Comparison of ENCODE assay signal across 10 cellular contexts in genomic region chr1:197910120-197911110, GRCh38. TPM values are rescaled to one million over a fixed set of nuclear protein-coding genes. Genes with fewer than 3 reads are reported as not detected.
DNase-seq lines count a peak whose midpoint lies in the region; ATAC-seq and TF ChIP-seq lines count a peak whose summit lies in the region.
"Had no signal": no experiment of that assay in that cellular context is flagged by ENCODE, and none has a peak within 500 bp of the region (broad histone marks: within the 10 kb centered on the region; RNA-seq: fewer than 3 reads in every experiment).

No MANE protein-coding gene starts in this region.

- H3K27ac Mint-ChIP-seq in activated CD8-positive, alpha-beta memory T cell treated with anti-CD3 and anti-CD28 coated beads, Interleukin-2, amount 10 ng/mL, durations not matched to agents 7 days and 5 days, result no peak overlapping the region
- H3K27ac Mint-ChIP-seq in WTC11 (no peak overlapping the region), chondrocyte (ENCODE audit: unreplicated experiment) (no peak overlapping the region)

- H3K27me3 ChIP-seq in spleen (replicated peaks in 1 of 7), result peaks cover 20 to 100% (median 96%) of the 10 kb centered on the region in 7 donors

- H3K27ac ChIP-seq in spleen, result no peak overlapping the region

- peaks cover 94% of the 10 kb centered on the region for H3K27me3 Mint-ChIP-seq in activated CD8-positive, alpha-beta memory T cell treated with anti-CD3 and anti-CD28 coated beads, Interleukin-2, amount 10 ng/mL, durations not matched to agents 7 days and 5 days
- H3K27me3 Mint-ChIP-seq in WTC11 (ENCODE audit: low read depth) (peaks cover 100% of the 10 kb centered on the region), chondrocyte (ENCODE audit: low read depth) (peaks cover 89% of the 10 kb centered on the region)

- intact Hi-C loops in spleen (cut with DNase I; ENCODE audit: low total_unique reads), result no loop called here

- peaks cover 50% of the 10 kb centered on the region for H3K4me1 Mint-ChIP-seq in activated CD8-positive, alpha-beta memory T cell treated with anti-CD3 and anti-CD28 coated beads, Interleukin-2, amount 10 ng/mL, durations not matched to agents 7 days and 5 days
- H3K4me1 Mint-ChIP-seq in WTC11, result peaks cover 75% of the 10 kb centered on the region
- peaks cover 35% of the 10 kb centered on the region for H3K4me1 Mint-ChIP-seq in chondrocyte (ENCODE audit: low read depth)

- no peaks in the 10 kb centered on the region for H3K9me3 ChIP-seq in spleen

- peaks cover 27 to 68% (median 50%) of the 10 kb centered on the region in 6 donors for H3K4me1 ChIP-seq in spleen

- no peak for TF ChIP-seq POLR2A in spleen (IDR thresholded peaks at IDR 0.05)

- CTCF ChIA-PET in activated CD8-positive, alpha-beta memory T cell treated with anti-CD3 and anti-CD28 coated beads, Interleukin-2, amount 10 ng/mL, durations not matched to agents 7 days and 5 days (lab: Charles Lee), result interaction anchor here (1.5 kb wide), 2 partner anchors 7 to 41 kb away, joined by 3 read pairs; no protein-coding TSS in a partner anchor
- CTCF ChIA-PET in WTC11 (lab: Charles Lee), result interaction anchor here (1.0 to 1.9 kb wide), 2 partner anchors 11 to 41 kb away, joined by 5 to 11 read pairs; no protein-coding TSS in a partner anchor

- TF ChIP-seq CTCF in WTC11 (IDR thresholded peaks at IDR 0.05) (no peak), fibroblast of the aortic adventitia (IDR thresholded peaks at IDR 0.05; ENCODE audit: insufficient read depth, low read length) (no peak), spleen (IDR thresholded peaks at IDR 0.05 in 8 of 11, conservative IDR thresholded peaks at IDR 0.05 in 3 of 11) (no peak), chondrocyte (IDR thresholded peaks at IDR 0.05) (no peak)

- H3K4me3 ChIP-seq in fibroblast of the aortic adventitia (ENCODE audit: low read depth, low read length) (no peak overlapping the region), spleen (peak overlapping the region in 5 of 8 donors; percentile 4 to 55 (median 8))

- H3K36me3 Mint-ChIP-seq in activated CD8-positive, alpha-beta memory T cell treated with anti-CD3 and anti-CD28 coated beads, Interleukin-2, amount 10 ng/mL, durations not matched to agents 7 days and 5 days, result peaks cover 2% of the 10 kb centered on the region
- no peaks in the 10 kb centered on the region for H3K36me3 Mint-ChIP-seq in WTC11
- peaks cover 8% of the 10 kb centered on the region for H3K36me3 Mint-ChIP-seq in chondrocyte (ENCODE audit: low read depth)

- WGBS in spleen, 5 donors, result 6 to 11% (median 7%) methylated on average over 40 to 48 of the region's 48 CpGs

- POLR2A ChIA-PET in WTC11 (lab: Charles Lee), result no interaction called here

- no peak for ATAC-seq in activated CD8-positive, alpha-beta memory T cell treated with anti-CD3 and anti-CD28 coated beads, Interleukin-2, amount 10 ng/mL, durations not matched to agents 7 days and 5 days
- ATAC-seq in WTC11 (no peak), GM18870 (IDR thresholded peaks at IDR 0.05; ENCODE audit: unreplicated experiment) (no peak)

- DNase-seq in activated CD8-positive, alpha-beta memory T cell treated with anti-CD3 and anti-CD28 coated beads, Interleukin-2, amount 10 ng/mL, durations not matched to agents 7 days and 5 days, result no peak
- DNase-seq in activated CD8-positive, alpha-beta memory T cell treated with anti-CD3 and anti-CD28 coated beads for 24 hours, result no peak
- DNase-seq in WTC11 (ENCODE audit: low spot score) (no peak), fibroblast of the aortic adventitia (ENCODE audit: low read depth) (peak; percentile 16), spleen (no peak), A172 (ENCODE audit: low spot score) (no peak), chondrocyte (ENCODE audit: low spot score) (no peak)
- DNase-seq: ACHN, NCI-H2029 treated with DMSO at 0.1 percent for 48 hours had no signal

- no peaks in the 10 kb centered on the region for H3K36me3 ChIP-seq in spleen

- H3K4me3 Mint-ChIP-seq in activated CD8-positive, alpha-beta memory T cell treated with anti-CD3 and anti-CD28 coated beads, Interleukin-2, amount 10 ng/mL, durations not matched to agents 7 days and 5 days, result peak overlapping the region; percentile 35
- H3K4me3 Mint-ChIP-seq in WTC11, result peak overlapping the region; percentile 82
- no peak overlapping the region for H3K4me3 Mint-ChIP-seq in chondrocyte (ENCODE audit: unreplicated experiment)

- no peaks in the 10 kb centered on the region for H3K9me3 Mint-ChIP-seq in activated CD8-positive, alpha-beta memory T cell treated with anti-CD3 and anti-CD28 coated beads, Interleukin-2, amount 10 ng/mL, durations not matched to agents 7 days and 5 days (ENCODE audit: low read depth)
- H3K9me3 Mint-ChIP-seq in WTC11, result no peaks in the 10 kb centered on the region
- no peaks in the 10 kb centered on the region for H3K9me3 Mint-ChIP-seq in chondrocyte (ENCODE audit: low read depth)

TF ChIP-seq in WTC11, 78 proteins besides CTCF, POLR2A, EP300 and RAD21:
- TF ChIP-seq NR3C1 (CRISPR knock-in tag; conservative IDR thresholded peaks at IDR 0.05; ENCODE audit: low read depth) (no peak), IRF1 (CRISPR knock-in tag; IDR thresholded peaks at IDR 0.05) (no peak)

RNA-seq across cellular contexts. Expression of gene LHX9, which starts 6.8 kb away (rescaled TPM):
- total RNA-seq in activated CD8-positive, alpha-beta memory T cell treated with anti-CD3 and anti-CD28 coated beads, Interleukin-2, amount 10 ng/mL, durations not matched to agents 7 days and 5 days, result under 1 TPM in 1 of 2 experiments, not detected in 1; 0.42 TPM
- total RNA-seq in WTC11 (2021), result not detected in 3 replicates
- total RNA-seq in fibroblast of the aortic adventitia (ENCODE audit: low replicate concordance), result 0.08 TPM in 1 of 2 replicates, not detected in the other
- total RNA-seq in spleen, result not detected
- not detected for polyA plus RNA-seq in spleen
- 21.6 and 30.4 TPM in 2 replicates for total RNA-seq in A172 (2014; rRNA removed; shearing (Covaris generic))
- total RNA-seq in chondrocyte, result not detected in 3 replicates

RNA-seq across cellular contexts. Expression of gene C1orf53, which starts 8.0 kb away (rescaled TPM):
- total RNA-seq in activated CD8-positive, alpha-beta memory T cell treated with anti-CD3 and anti-CD28 coated beads, Interleukin-2, amount 10 ng/mL, durations not matched to agents 7 days and 5 days, result 1 to 10 TPM in 1 of 2 experiments, under 1 TPM in 1; 0.55 to 2.5 TPM
- total RNA-seq in WTC11 (2021) (0.33 to 0.89 TPM (median 0.73 TPM) in 3 replicates), fibroblast of the aortic adventitia (ENCODE audit: low replicate concordance) (0.98 and 4.5 TPM in 2 replicates), spleen (1 to 10 TPM in 4 of 7 donors, under 1 TPM in 1, not detected in 2; 0.50 to 8.6 (median 2.8) TPM), chondrocyte (4.1 to 6.2 TPM (median 5.3 TPM) in 3 replicates)
- polyA plus RNA-seq in spleen, result 1 to 10 TPM; 2.8 to 6.4 (median 3.2) TPM
- total RNA-seq in A172 (2014; rRNA removed; shearing (Covaris generic)), result 21.2 and 34.3 TPM in 2 replicates

Comparison
In these comparisons a context has a peak if more than half of its experiments do, and no peak if none do; other contexts are left out.
1. RNA of gene LHX9, which starts 6.8 kb away (total RNA-seq): 21.6 to 30.4 TPM in A172; 0.42 TPM in activated CD8-positive, alpha-beta memory T cell treated with anti-CD3 and anti-CD28 coated beads, Interleukin-2, amount 10 ng/mL, durations not matched to agents 7 days and 5 days, not detected in WTC11, 0.08 TPM in fibroblast of the aortic adventitia, not detected in spleen and not detected in chondrocyte; every median in the first group is over 10 times any median in the second.